ENCODE assay signal across 9 cellular contexts in the genomic region with DNA sequence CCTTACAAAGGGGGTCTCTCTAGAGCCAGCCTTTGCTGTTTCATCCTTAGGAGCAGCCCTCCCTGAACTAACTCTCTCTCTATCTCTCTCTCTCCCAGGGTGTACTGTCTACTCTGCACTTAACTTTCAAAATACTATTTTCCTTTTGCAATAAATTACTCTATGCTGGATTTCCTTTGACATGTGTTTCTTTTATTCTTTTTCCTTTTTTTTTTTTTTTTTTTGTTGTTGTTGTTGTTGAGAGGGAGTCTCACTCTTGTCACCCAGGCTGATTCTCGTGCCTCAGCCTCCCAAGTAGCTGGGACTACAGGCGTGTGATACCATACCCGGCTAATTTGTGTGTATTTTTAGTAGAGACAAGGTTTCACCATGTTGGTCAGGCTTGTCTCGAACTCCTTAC. TPM values are rescaled to one million over a fixed set of nuclear protein-coding genes. Genes with fewer than 3 reads are reported as not detected.
DNase-seq lines count a peak whose midpoint lies in the region; ATAC-seq lines count a peak whose summit lies in the region.
"Had no signal": no experiment of that assay in that cellular context is flagged by ENCODE, and none has a peak within 500 bp of the region (broad histone marks: within the 10 kb centered on the region; RNA-seq: fewer than 3 reads in every experiment).

No MANE protein-coding gene starts in this region.

- peaks cover 37% of the 10 kb centered on the region for H3K4me1 Mint-ChIP-seq in activated naive CD4-positive, alpha-beta T cell treated with anti-CD3 and anti-CD28 coated beads, Interleukin-2, amount 50 U/mL, for 24 hours
- H3K4me1 Mint-ChIP-seq in activated CD4-positive, alpha-beta memory T cell treated with anti-CD3 and anti-CD28 coated beads, Interleukin-2, amount 10 ng/mL, durations not matched to agents 7 days and 5 days, result peaks cover 37% of the 10 kb centered on the region
- peaks cover 50% of the 10 kb centered on the region for H3K4me1 Mint-ChIP-seq in stimulated activated naive CD8-positive, alpha-beta T cell treated with anti-CD3 and anti-CD28 coated beads, Interleukin-15, amount 100 ng/mL, for 72 hours

- no peak for ATAC-seq in stimulated activated naive CD8-positive, alpha-beta T cell treated with anti-CD3 and anti-CD28 coated beads, Interleukin-15, amount 100 ng/mL, for 72 hours
- ATAC-seq in GM18909 (IDR thresholded peaks at IDR 0.05; ENCODE audit: poor library complexity, unreplicated experiment), result no peak

- peak overlapping the region; percentile 62 for H3K27ac Mint-ChIP-seq in activated naive CD4-positive, alpha-beta T cell treated with anti-CD3 and anti-CD28 coated beads, Interleukin-2, amount 50 U/mL, for 24 hours
- no peak overlapping the region for H3K27ac Mint-ChIP-seq in activated CD4-positive, alpha-beta memory T cell treated with anti-CD3 and anti-CD28 coated beads, Interleukin-2, amount 10 ng/mL, durations not matched to agents 7 days and 5 days
- peak overlapping the region; percentile 74 to 97 for H3K27ac Mint-ChIP-seq in stimulated activated naive CD8-positive, alpha-beta T cell treated with anti-CD3 and anti-CD28 coated beads, Interleukin-15, amount 100 ng/mL, for 72 hours

- H3K27me3 Mint-ChIP-seq in activated naive CD4-positive, alpha-beta T cell treated with anti-CD3 and anti-CD28 coated beads, Interleukin-2, amount 50 U/mL, for 24 hours, result no peaks in the 10 kb centered on the region
- peaks cover 3% of the 10 kb centered on the region for H3K27me3 Mint-ChIP-seq in activated CD4-positive, alpha-beta memory T cell treated with anti-CD3 and anti-CD28 coated beads, Interleukin-2, amount 10 ng/mL, durations not matched to agents 7 days and 5 days
- H3K27me3 Mint-ChIP-seq in stimulated activated naive CD8-positive, alpha-beta T cell treated with anti-CD3 and anti-CD28 coated beads, Interleukin-15, amount 100 ng/mL, for 72 hours, result no peaks in the 10 kb centered on the region

- H3K4me3 ChIP-seq in iPS-18c (ENCODE audit: insufficient read depth, low read depth, low read length), result peak overlapping the region; percentile 98; the same call in 1 of the 2 replicates

- H3K9me3 Mint-ChIP-seq in activated naive CD4-positive, alpha-beta T cell treated with anti-CD3 and anti-CD28 coated beads, Interleukin-2, amount 50 U/mL, for 24 hours, result no peaks in the 10 kb centered on the region
- no peaks in the 10 kb centered on the region for H3K9me3 Mint-ChIP-seq in activated CD4-positive, alpha-beta memory T cell treated with anti-CD3 and anti-CD28 coated beads, Interleukin-2, amount 10 ng/mL, durations not matched to agents 7 days and 5 days
- no peaks in the 10 kb centered on the region for H3K9me3 Mint-ChIP-seq in stimulated activated naive CD8-positive, alpha-beta T cell treated with anti-CD3 and anti-CD28 coated beads, Interleukin-15, amount 100 ng/mL, for 72 hours

- POLR2A ChIA-PET in activated CD4-positive, alpha-beta memory T cell treated with anti-CD3 and anti-CD28 coated beads, Interleukin-2, amount 10 ng/mL, durations not matched to agents 7 days and 5 days (lab: Charles Lee), result interaction anchor here (0.6 to 11.1 kb wide), 11 partner anchors 10 to 347 kb away, joined by 3 to 169 read pairs (median 5); a partner anchor contains a TSS

- peak overlapping the region; percentile 94 for H3K4me3 Mint-ChIP-seq in activated naive CD4-positive, alpha-beta T cell treated with anti-CD3 and anti-CD28 coated beads, Interleukin-2, amount 50 U/mL, for 24 hours
- peak overlapping the region; percentile 81 for H3K4me3 Mint-ChIP-seq in activated CD4-positive, alpha-beta memory T cell treated with anti-CD3 and anti-CD28 coated beads, Interleukin-2, amount 10 ng/mL, durations not matched to agents 7 days and 5 days
- H3K4me3 Mint-ChIP-seq in stimulated activated naive CD8-positive, alpha-beta T cell treated with anti-CD3 and anti-CD28 coated beads, Interleukin-15, amount 100 ng/mL, for 72 hours, result peak overlapping the region; percentile 87 to 90

- CTCF ChIA-PET in activated CD4-positive, alpha-beta memory T cell treated with anti-CD3 and anti-CD28 coated beads, Interleukin-2, amount 10 ng/mL, durations not matched to agents 7 days and 5 days (lab: Charles Lee), result interaction anchor here (0.6 to 1.7 kb wide), 18 partner anchors 9 to 623 kb away, joined by 3 to 21 read pairs (median 4); a partner anchor contains a TSS

- H3K36me3 Mint-ChIP-seq in activated naive CD4-positive, alpha-beta T cell treated with anti-CD3 and anti-CD28 coated beads, Interleukin-2, amount 50 U/mL, for 24 hours, result peaks cover 2% of the 10 kb centered on the region
- peaks cover 22% of the 10 kb centered on the region for H3K36me3 Mint-ChIP-seq in activated CD4-positive, alpha-beta memory T cell treated with anti-CD3 and anti-CD28 coated beads, Interleukin-2, amount 10 ng/mL, durations not matched to agents 7 days and 5 days (ENCODE audit: low read depth)

- no peaks in the 10 kb centered on the region for H3K9me3 ChIP-seq in iPS-18c (ENCODE audit: control insufficient read depth, insufficient read depth, low read length)

- no peak for DNase-seq in activated naive CD4-positive, alpha-beta T cell (lab: John Stamatoyannopoulos, UW)
- no peak for DNase-seq in activated CD4-positive, alpha-beta memory T cell treated with anti-CD3 and anti-CD28 coated beads, Interleukin-2, amount 10 ng/mL, durations not matched to agents 7 days and 5 days
- DNase-seq in stimulated activated naive CD8-positive, alpha-beta T cell treated with anti-CD3 and anti-CD28 coated beads, Interleukin-15, amount 100 ng/mL, for 72 hours, result no peak
- DNase-seq in Kasumi-1 (lab: John Stamatoyannopoulos, UW), result no peak
- no peak for DNase-seq in NCI-H2107 (lab: John Stamatoyannopoulos, UW)
- DNase-seq: NCI-H2171 had no signal

RNA-seq across cellular contexts. Expression of a gene that starts 1.5 kb away (rescaled TPM):
- 10 to 100 TPM; 21.1 to 22.1 TPM for total RNA-seq in activated CD4-positive, alpha-beta memory T cell treated with anti-CD3 and anti-CD28 coated beads, Interleukin-2, amount 10 ng/mL, durations not matched to agents 7 days and 5 days

RNA-seq across cellular contexts. Expression of a gene that starts 5.8 kb away (rescaled TPM):
- total RNA-seq in activated CD4-positive, alpha-beta memory T cell treated with anti-CD3 and anti-CD28 coated beads, Interleukin-2, amount 10 ng/mL, durations not matched to agents 7 days and 5 days, result 10 to 100 TPM; 81.7 to 86.3 TPM

RNA-seq across cellular contexts. Expression of a gene that starts 18.2 kb away (rescaled TPM):
- 100 to 1,000 TPM; 266 to 273 TPM for total RNA-seq in activated CD4-positive, alpha-beta memory T cell treated with anti-CD3 and anti-CD28 coated beads, Interleukin-2, amount 10 ng/mL, durations not matched to agents 7 days and 5 days

RNA-seq across cellular contexts. Expression of a gene that starts 18.5 kb away (rescaled TPM):
- total RNA-seq in activated CD4-positive, alpha-beta memory T cell treated with anti-CD3 and anti-CD28 coated beads, Interleukin-2, amount 10 ng/mL, durations not matched to agents 7 days and 5 days, result 10 to 100 TPM; 10.6 to 15.2 TPM

RNA-seq across cellular contexts. Expression of a gene that starts 33.4 kb away (rescaled TPM):
- 1 to 10 TPM; 6.9 TPM for total RNA-seq in activated CD4-positive, alpha-beta memory T cell treated with anti-CD3 and anti-CD28 coated beads, Interleukin-2, amount 10 ng/mL, durations not matched to agents 7 days and 5 days
